ENCODE assay signal across 20 cellular contexts in the genomic region with DNA sequence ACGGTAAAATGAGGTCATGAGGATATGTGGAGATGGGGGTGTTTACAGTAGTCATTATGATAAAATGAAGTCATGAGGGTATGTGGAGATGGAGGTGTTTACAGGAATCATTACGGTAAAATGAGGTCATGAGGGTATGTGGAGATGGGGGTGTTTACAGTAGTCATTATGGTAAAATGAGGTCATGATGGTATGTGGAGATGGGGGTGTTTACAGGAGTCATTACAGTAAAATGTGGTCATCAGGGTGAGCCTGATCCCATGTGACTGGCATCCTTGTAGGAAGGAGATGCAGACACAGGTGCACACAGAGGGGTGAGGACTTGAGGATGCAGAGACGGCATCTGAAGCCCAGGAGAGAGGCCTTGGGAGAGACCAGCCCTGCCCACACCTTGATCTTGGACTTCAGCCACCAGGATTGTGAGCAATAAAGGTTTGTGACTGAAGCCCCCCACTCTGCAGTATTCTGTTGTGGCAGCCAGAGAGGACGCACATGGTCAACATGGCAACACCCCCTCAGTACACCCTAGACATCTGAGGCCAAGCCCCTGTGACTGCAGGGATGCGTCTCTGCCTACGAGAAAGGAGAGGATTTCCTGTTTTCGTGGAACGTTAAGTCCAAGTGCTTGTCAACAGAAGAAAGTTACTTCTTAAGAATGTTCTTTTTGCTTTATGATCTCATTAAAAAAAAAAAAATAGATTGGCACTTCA.
DNase-seq lines count a peak whose midpoint lies in the region; ATAC-seq and TF ChIP-seq lines count a peak whose summit lies in the region.
"Had no signal": no experiment of that assay in that cellular context is flagged by ENCODE, and none has a peak within 500 bp of the region (broad histone marks: within the 10 kb centered on the region; RNA-seq: fewer than 3 reads in every experiment).

No MANE protein-coding gene starts in this region.

- peak; percentile 77 to 90 for ATAC-seq in activated T-cell treated with anti-CD3 and anti-CD28 coated beads, Interleukin-2, amount 50 U/mL, for 72 hours (replicated peaks in 1 of 2)
- ATAC-seq in activated T-helper 17 cell treated with anti-CD3 and anti-CD28 coated beads, Interleukin-2, amount 50 U/mL, for 72 hours (replicated peaks), result peak; percentile 92
- ATAC-seq in stimulated activated effector memory CD8-positive, alpha-beta T cell treated with anti-CD3 and anti-CD28 coated beads, Interleukin-12 subunit alpha, Interleukin-12 subunit beta, amount 100 ng/mL, for 72 hours, result peak; percentile 75
- no peak for ATAC-seq in Right ventricle myocardium superior (ENCODE audit: poor library complexity)
- ATAC-seq: body of pancreas, left ventricle myocardium superior, pancreas had no signal

- no peak overlapping the region for H3K27ac ChIP-seq in HEK293 (ENCODE audit: extremely low read depth, low read depth, low read length)
- H3K27ac ChIP-seq: body of pancreas, pancreas, Peyer's patch, right atrium auricular region, SJSA1, stomach, tibial artery had no signal

- H3K27ac Mint-ChIP-seq in activated T-cell treated with anti-CD3 and anti-CD28 coated beads, Interleukin-2, amount 50 U/mL, for 72 hours, result peak overlapping the region; percentile 17
- no peak overlapping the region for H3K27ac Mint-ChIP-seq in activated T-helper 17 cell treated with anti-CD3 and anti-CD28 coated beads, Interleukin-2, amount 50 U/mL, for 72 hours
- no peak overlapping the region for H3K27ac Mint-ChIP-seq in stimulated activated effector memory CD8-positive, alpha-beta T cell treated with anti-CD3 and anti-CD28 coated beads, Interleukin-12 subunit alpha, Interleukin-12 subunit beta, amount 100 ng/mL, for 72 hours
- H3K27ac Mint-ChIP-seq: nephron progenitor cell had no signal

- no peak for TF ChIP-seq CTCF in HEK293 (tag by site-specific recombination; IDR thresholded peaks at IDR 0.05)

- no peak overlapping the region for H3K4me3 Mint-ChIP-seq in activated T-cell treated with anti-CD3 and anti-CD28 coated beads, Interleukin-2, amount 50 U/mL, for 72 hours
- no peak overlapping the region for H3K4me3 Mint-ChIP-seq in activated T-helper 17 cell treated with anti-CD3 and anti-CD28 coated beads, Interleukin-2, amount 50 U/mL, for 72 hours
- H3K4me3 Mint-ChIP-seq in stimulated activated effector memory CD8-positive, alpha-beta T cell treated with anti-CD3 and anti-CD28 coated beads, Interleukin-12 subunit alpha, Interleukin-12 subunit beta, amount 100 ng/mL, for 72 hours, result no peak overlapping the region
- H3K4me3 Mint-ChIP-seq: CD8-positive, alpha-beta memory T cell; nephron progenitor cell had no signal

- H3K9me3 ChIP-seq in HEK293 (ENCODE audit: control insufficient read depth, insufficient read depth, low read depth, low read length), result no peaks in the 10 kb centered on the region
- H3K9me3 ChIP-seq: body of pancreas, pancreas, right atrium auricular region had no signal

- no peaks in the 10 kb centered on the region for H3K36me3 ChIP-seq in HEK293 (ENCODE audit: control insufficient read depth in 2 of 2, insufficient read depth in 1 of 2, low read length in 2 of 2)
- H3K36me3 ChIP-seq: pancreas, Peyer's patch, right atrium auricular region, SJSA1, tibial artery had no signal

- H3K4me1 Mint-ChIP-seq in activated T-cell treated with anti-CD3 and anti-CD28 coated beads, Interleukin-2, amount 50 U/mL, for 72 hours (ENCODE audit: low read depth), result peaks cover 7% of the 10 kb centered on the region
- H3K4me1 Mint-ChIP-seq in activated T-helper 17 cell treated with anti-CD3 and anti-CD28 coated beads, Interleukin-2, amount 50 U/mL, for 72 hours, result peaks cover 7% of the 10 kb centered on the region
- no peaks in the 10 kb centered on the region for H3K4me1 Mint-ChIP-seq in stimulated activated effector memory CD8-positive, alpha-beta T cell treated with anti-CD3 and anti-CD28 coated beads, Interleukin-12 subunit alpha, Interleukin-12 subunit beta, amount 100 ng/mL, for 72 hours
- H3K4me1 Mint-ChIP-seq: nephron progenitor cell had no signal

- intact Hi-C loops in Right ventricle myocardium superior (cut with DNase I), result no loop called here

- H3K9me3 Mint-ChIP-seq in activated T-cell treated with anti-CD3 and anti-CD28 coated beads, Interleukin-2, amount 50 U/mL, for 72 hours, result peaks cover 7% of the 10 kb centered on the region in 2 donors
- H3K9me3 Mint-ChIP-seq in activated T-helper 17 cell treated with anti-CD3 and anti-CD28 coated beads, Interleukin-2, amount 50 U/mL, for 72 hours, result peaks cover 5% of the 10 kb centered on the region
- H3K9me3 Mint-ChIP-seq in stimulated activated effector memory CD8-positive, alpha-beta T cell treated with anti-CD3 and anti-CD28 coated beads, Interleukin-12 subunit alpha, Interleukin-12 subunit beta, amount 100 ng/mL, for 72 hours, result peaks cover 5% of the 10 kb centered on the region

- no peak overlapping the region for H3K4me3 ChIP-seq in HEK293 (ENCODE audit: low read depth, low read length)
- H3K4me3 ChIP-seq: body of pancreas, pancreas, Peyer's patch, right atrium auricular region, SJSA1, stomach, tibial artery had no signal

- no peaks in the 10 kb centered on the region for H3K4me1 ChIP-seq in HEK293 (ENCODE audit: control insufficient read depth, insufficient read depth, low read length)
- H3K4me1 ChIP-seq: body of pancreas, pancreas, Peyer's patch, right atrium auricular region, SJSA1, stomach, tibial artery had no signal

- POLR2A ChIA-PET in HEK293 (lab: Yijun Ruan, JAX), result no interaction called here

- H3K36me3 Mint-ChIP-seq in activated T-cell treated with anti-CD3 and anti-CD28 coated beads, Interleukin-2, amount 50 U/mL, for 72 hours (ENCODE audit: insufficient read depth in 2 of 2), result peaks cover 9 to 14% of the 10 kb centered on the region in 2 donors
- peaks cover 6% of the 10 kb centered on the region for H3K36me3 Mint-ChIP-seq in activated T-helper 17 cell treated with anti-CD3 and anti-CD28 coated beads, Interleukin-2, amount 50 U/mL, for 72 hours (ENCODE audit: low read depth)
- H3K36me3 Mint-ChIP-seq in stimulated activated effector memory CD8-positive, alpha-beta T cell treated with anti-CD3 and anti-CD28 coated beads, Interleukin-12 subunit alpha, Interleukin-12 subunit beta, amount 100 ng/mL, for 72 hours, result no peaks in the 10 kb centered on the region
- H3K36me3 Mint-ChIP-seq: CD8-positive, alpha-beta memory T cell had no signal

- no peak for DNase-seq in activated T-cell treated with anti-CD3 and anti-CD28 coated beads, Interleukin-2, amount 50 U/mL, for 72 hours
- DNase-seq in activated T-cell treated with anti-CD3 and anti-CD28 coated beads, Interleukin-2, amount 50 U/mL, for 48 hours, result no peak
- no peak for DNase-seq in stimulated activated effector memory CD8-positive, alpha-beta T cell treated with anti-CD3 and anti-CD28 coated beads, Interleukin-12 subunit alpha, Interleukin-12 subunit beta, amount 100 ng/mL, for 72 hours (ENCODE audit: low spot score in 2 of 2)
- DNase-seq in NCI-H2029 treated with DMSO at 0.1 percent for 48 hours (lab: John Stamatoyannopoulos, UW) (no peak), Right ventricle myocardium superior (no peak)
- DNase-seq: body of pancreas; GDM1; islet precursor cell; left ventricle myocardium superior; nephron progenitor cell; pancreas; Peyer's patch; stimulated activated CD4-positive, alpha-beta T cell treated with anti-CD3 and anti-CD28 coated beads, Interleukin-12 subunit alpha, Interleukin-12 subunit beta, amount 100 ng/mL, for 4 hours; stomach; tibial artery had no signal

- no peaks in the 10 kb centered on the region for H3K27me3 Mint-ChIP-seq in activated T-cell treated with anti-CD3 and anti-CD28 coated beads, Interleukin-2, amount 50 U/mL, for 72 hours (ENCODE audit: low read depth)
- no peaks in the 10 kb centered on the region for H3K27me3 Mint-ChIP-seq in activated T-helper 17 cell treated with anti-CD3 and anti-CD28 coated beads, Interleukin-2, amount 50 U/mL, for 72 hours

- CTCF ChIA-PET in HEK293 (lab: Yijun Ruan, JAX), result interaction anchor here (0.7 kb wide), 1 partner anchor 463 kb away, joined by 3 read pairs; no protein-coding TSS in a partner anchor

TF ChIP-seq in HEK293, 187 proteins besides CTCF, POLR2A, EP300 and RAD21 (continues in another document):
- TF ChIP-seq ZNF664 (tag by site-specific recombination; IDR thresholded peaks at IDR 0.05) (no peak), SCRT2 (tag by site-specific recombination; IDR thresholded peaks at IDR 0.05) (peak; percentile 33; the same call in 1 of the 2 replicates), BCL11B (tag by site-specific recombination; IDR thresholded peaks at IDR 0.05; ENCODE audit: low read depth) (no peak), ZNF311 (tag by site-specific recombination; IDR thresholded peaks at IDR 0.05; ENCODE audit: borderline replicate concordance) (no peak), ATF2 (tag by site-specific recombination; IDR thresholded peaks at IDR 0.05; ENCODE audit: low read depth) (peak; percentile 98), GLI2 (tag by site-specific recombination; IDR thresholded peaks at IDR 0.05; ENCODE audit: borderline replicate concordance, low read depth) (no peak), IKZF3 (tag by site-specific recombination; IDR thresholded peaks at IDR 0.05) (no peak)
- TF ChIP-seq, protein P1, sequence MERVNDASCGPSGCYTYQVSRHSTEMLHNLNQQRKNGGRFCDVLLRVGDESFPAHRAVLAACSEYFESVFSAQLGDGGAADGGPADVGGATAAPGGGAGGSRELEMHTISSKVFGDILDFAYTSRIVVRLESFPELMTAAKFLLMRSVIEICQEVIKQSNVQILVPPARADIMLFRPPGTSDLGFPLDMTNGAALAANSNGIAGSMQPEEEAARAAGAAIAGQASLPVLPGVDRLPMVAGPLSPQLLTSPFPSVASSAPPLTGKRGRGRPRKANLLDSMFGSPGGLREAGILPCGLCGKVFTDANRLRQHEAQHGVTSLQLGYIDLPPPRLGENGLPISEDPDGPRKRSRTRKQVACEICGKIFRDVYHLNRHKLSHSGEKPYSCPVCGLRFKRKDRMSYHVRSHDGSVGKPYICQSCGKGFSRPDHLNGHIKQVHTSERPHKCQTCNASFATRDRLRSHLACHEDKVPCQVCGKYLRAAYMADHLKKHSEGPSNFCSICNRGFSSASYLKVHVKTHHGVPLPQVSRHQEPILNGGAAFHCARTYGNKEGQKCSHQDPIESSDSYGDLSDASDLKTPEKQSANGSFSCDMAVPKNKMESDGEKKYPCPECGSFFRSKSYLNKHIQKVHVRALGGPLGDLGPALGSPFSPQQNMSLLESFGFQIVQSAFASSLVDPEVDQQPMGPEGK (tag by site-specific recombination; IDR thresholded peaks at IDR 0.05), result peak; percentile 31; the same call in 1 of the 2 replicates
